In the genomic region with DNA sequence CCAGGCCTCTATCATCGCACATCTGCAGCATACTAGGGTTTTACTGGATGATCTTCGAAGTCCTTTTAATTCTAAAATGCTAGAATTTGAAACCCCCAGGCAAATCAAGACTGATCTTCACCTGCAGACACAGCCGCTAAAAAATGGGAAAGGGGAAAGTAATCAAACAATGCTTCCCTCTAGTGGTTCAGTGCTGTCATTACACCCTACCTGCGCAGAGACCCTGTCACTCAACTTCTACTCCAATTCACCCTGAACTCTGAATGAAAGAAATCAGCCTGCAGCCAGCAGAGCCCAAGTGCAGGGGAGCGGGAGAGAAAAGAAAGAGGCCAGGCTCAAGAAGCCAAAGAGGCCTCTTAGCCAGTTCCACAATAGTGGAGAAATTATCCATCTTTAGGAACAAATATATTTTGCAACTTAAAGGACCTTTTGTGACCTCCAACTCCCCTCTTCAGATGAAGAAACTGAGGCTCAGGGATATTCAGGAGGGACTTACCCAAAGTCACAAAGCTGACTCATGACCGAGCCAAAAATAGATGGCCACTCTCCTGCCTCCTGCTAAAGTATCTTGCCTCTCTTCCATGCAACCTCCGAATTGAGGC, we compare ENCODE assay signal across 8 cellular contexts. TPM values are rescaled to one million over a fixed set of nuclear protein-coding genes. Genes with fewer than 3 reads are reported as not detected.
A peak's percentile ranks its signal among the peaks of the same experiment; 100 is the strongest.
DNase-seq lines count a peak whose midpoint lies in the region; ATAC-seq, FAIRE-seq and TF ChIP-seq lines count a peak whose summit lies in the region.

No MANE protein-coding gene starts in this region.

- H3K27ac ChIP-seq in A673 (ENCODE audit: low read depth, low read length, poor library complexity, severe bottlenecking) (no peak overlapping the region), H1 (ENCODE audit: low read depth, low read length) (no peak overlapping the region)
- H3K27ac ChIP-seq in naive thymus-derived CD4-positive, alpha-beta T cell (ENCODE audit: low read depth, low read length): no peak overlapping the region

- peaks cover 2 to 3% of the 10 kb centered on the region in 2 experiments for H4K20me1 ChIP-seq in H1 (replicated peaks in 1 of 2; ENCODE audit: control insufficient read depth in 1 of 2, insufficient read depth in 2 of 2, low read length in 2 of 2)

- no peak overlapping the region for H2BK120ac ChIP-seq in H1 (replicated peaks; ENCODE audit: low read depth, low read length)

- H3K4me2 ChIP-seq in H1 (ENCODE audit: insufficient read depth in 1 of 2, low read depth in 2 of 2, low read length in 2 of 2): no peak overlapping the region

- H3K79me1 ChIP-seq in H1 (ENCODE audit: low read depth, low read length): no peaks in the 10 kb centered on the region

- H2BK20ac ChIP-seq in H1 (ENCODE audit: low read length): no peak overlapping the region

- no peak overlapping the region for H2AFZ ChIP-seq in H1 (ENCODE audit: low read length)

- no peak overlapping the region for H3K27ac Mint-ChIP-seq in activated B cell treated with CpG ODN at 0.5 μM for 24 hours
- H3K27ac Mint-ChIP-seq in naive thymus-derived CD4-positive, alpha-beta T cell: no peak overlapping the region

- no peak for TF ChIP-seq EP300 in H1 (IDR thresholded peaks at IDR 0.05; ENCODE audit: borderline replicate concordance in 1 of 2, low read depth in 2 of 2, low read length in 2 of 2)

- no peak overlapping the region for H3K4ac ChIP-seq in H1 (replicated peaks; ENCODE audit: insufficient read length, low read depth, low read length)

- H3K23me2 ChIP-seq in H1 (ENCODE audit: low read depth, low read length): no peaks in the 10 kb centered on the region

- H3K4me3 ChIP-seq in A673 (ENCODE audit: low read depth, low read length, poor library complexity, severe bottlenecking): no peak overlapping the region
- H3K4me3 ChIP-seq in GM06990 (replicated peaks; ENCODE audit: low read depth, low read length): no peak overlapping the region
- no peak overlapping the region for H3K4me3 ChIP-seq in H1 (ENCODE audit: extremely low read depth in 1 of 4, insufficient read depth in 2 of 4, low read depth in 3 of 4, low read length in 4 of 4)
- H3K4me3 ChIP-seq in naive thymus-derived CD4-positive, alpha-beta T cell (ENCODE audit: low read length): no peak overlapping the region

- H3K56ac ChIP-seq in H1 (replicated peaks; ENCODE audit: insufficient read length, low read depth, low read length): no peak overlapping the region

- no peak overlapping the region for H3K23ac ChIP-seq in H1 (ENCODE audit: insufficient read length)

- H3K27me3 ChIP-seq in A673 (replicated peaks; ENCODE audit: insufficient read depth, low read depth, low read length, poor library complexity) (no peaks in the 10 kb centered on the region), GM06990 (replicated peaks; ENCODE audit: control insufficient read depth, insufficient read depth, low read length) (no peaks in the 10 kb centered on the region), H1 (replicated peaks in 1 of 4; ENCODE audit: control insufficient read depth in 3 of 4, extremely low read depth in 1 of 4, insufficient read depth in 3 of 4, low read length in 3 of 4) (no peaks in the 10 kb centered on the region)
- no peaks in the 10 kb centered on the region for H3K27me3 ChIP-seq in naive thymus-derived CD4-positive, alpha-beta T cell (ENCODE audit: control insufficient read depth in 2 of 2, insufficient read depth in 2 of 2, low read length in 2 of 2)

- no peak overlapping the region for H2BK12ac ChIP-seq in H1 (ENCODE audit: low read depth, low read length)

- DNase-seq in A673 (ENCODE audit: low spot score): peak; percentile 30
- no peak for DNase-seq in GM06990 (ENCODE audit: extremely low read depth, insufficient read length)
- DNase-seq in NCI-H1694 treated with DMSO at 0.1 percent for 48 hours (lab: John Stamatoyannopoulos, UW): peak; percentile 34
- no peak for DNase-seq in activated B cell treated with CpG ODN at 0.5 μM for 24 hours
- DNase-seq in H1 (ENCODE audit: low read depth in 1 of 2, low spot score in 2 of 2): peak in 1 of 2 experiments; percentile 63
- DNase-seq in naive thymus-derived CD4-positive, alpha-beta T cell: peak in 6 of 9 donors; percentile 5 to 51 (median 40)
- no peak for DNase-seq in GDM1 (lab: John Stamatoyannopoulos, UW)

- no peak overlapping the region for H4K5ac ChIP-seq in H1 (ENCODE audit: insufficient read length, low read depth, low read length)

- FAIRE-seq in H1 (lab: Jason Lieb, UNC): peak; percentile 74

- no peak overlapping the region for H2BK15ac ChIP-seq in H1 (ENCODE audit: low read length)

- H3K9me3 Mint-ChIP-seq in activated B cell treated with CpG ODN at 0.5 μM for 24 hours: no peaks in the 10 kb centered on the region
- H3K9me3 Mint-ChIP-seq in naive thymus-derived CD4-positive, alpha-beta T cell: peaks cover 0 to 6% (median 0%) of the 10 kb centered on the region in 11 donors

- H3K79me2 ChIP-seq in H1 (ENCODE audit: control insufficient read depth in 1 of 2, insufficient read depth in 2 of 2, low read length in 2 of 2): no peaks in the 10 kb centered on the region

- CTCF ChIA-PET in A673 (lab: Charles Lee) (interaction anchor here (1.4 to 3.8 kb wide), 3 partner anchors 249 to 381 kb away, joined by 4 to 55 read pairs (median 8); no protein-coding TSS in a partner anchor), activated B cell treated with CpG ODN at 0.5 μM for 24 hours (lab: Charles Lee) (interaction anchor here (1.3 to 5.7 kb wide), 3 partner anchors 14 to 381 kb away, joined by 5 to 62 read pairs (median 14); no protein-coding TSS in a partner anchor), H1 (lab: Charles Lee; ENCODE audit: partially characterized antibody) (interaction anchor here (0.7 to 11.7 kb wide), 39 partner anchors 7 to 381 kb away, joined by 3 to 276 read pairs (median 6); a partner anchor contains a TSS)
- CTCF ChIA-PET in naive thymus-derived CD4-positive, alpha-beta T cell (lab: Charles Lee): interaction anchor here (1.0 to 1.7 kb wide), 3 partner anchors 10 to 249 kb away, joined by 4 to 6 read pairs (median 5); no protein-coding TSS in a partner anchor

- no peak overlapping the region for H3K18ac ChIP-seq in H1 (ENCODE audit: extremely low read depth, low read length)

- no peaks in the 10 kb centered on the region for H3K27me3 Mint-ChIP-seq in activated B cell treated with CpG ODN at 0.5 μM for 24 hours
- H3K27me3 Mint-ChIP-seq in naive thymus-derived CD4-positive, alpha-beta T cell: no peaks in the 10 kb centered on the region

- no peaks in the 10 kb centered on the region for H3K4me1 ChIP-seq in A673 (ENCODE audit: insufficient read depth, low read length, poor library complexity, severe bottlenecking)
- H3K4me1 ChIP-seq in H1 (replicated peaks in 1 of 4; ENCODE audit: control insufficient read depth in 3 of 4, insufficient read depth in 4 of 4, low read length in 3 of 4): no peaks in the 10 kb centered on the region
- no peaks in the 10 kb centered on the region for H3K4me1 ChIP-seq in naive thymus-derived CD4-positive, alpha-beta T cell (ENCODE audit: control insufficient read depth in 2 of 2, insufficient read depth in 2 of 2, low read length in 2 of 2)

- H2AK5ac ChIP-seq in H1 (ENCODE audit: low read depth, low read length): no peak overlapping the region

- H3K36me3 ChIP-seq in A673 (ENCODE audit: insufficient read depth, low read length, poor library complexity, severe bottlenecking): no peaks in the 10 kb centered on the region
- H3K36me3 ChIP-seq in GM06990 (ENCODE audit: control insufficient read depth, insufficient read depth, low read length): peaks cover 3% of the 10 kb centered on the region; the same call in 1 of the 2 replicates
- no peaks in the 10 kb centered on the region; a peak in 1 of 8 replicates for H3K36me3 ChIP-seq in H1 (ENCODE audit: control insufficient read depth in 2 of 4, insufficient read depth in 4 of 4, low read length in 3 of 4)
- H3K36me3 ChIP-seq in naive thymus-derived CD4-positive, alpha-beta T cell (ENCODE audit: control insufficient read depth in 2 of 3, insufficient read depth in 3 of 3, low read length in 3 of 3): peaks cover 0 to 47% (median 0%) of the 10 kb centered on the region in 3 experiments

- no peak overlapping the region for H3K9ac ChIP-seq in H1 (replicated peaks in 1 of 4; ENCODE audit: extremely low read depth in 1 of 4, low read depth in 3 of 4, low read length in 3 of 4)

- H3K14ac ChIP-seq in H1 (ENCODE audit: insufficient read length): no peak overlapping the region

- no peaks in the 10 kb centered on the region for H3K4me1 Mint-ChIP-seq in activated B cell treated with CpG ODN at 0.5 μM for 24 hours
- H3K4me1 Mint-ChIP-seq in naive thymus-derived CD4-positive, alpha-beta T cell: peaks cover 0 to 9% (median 5%) of the 10 kb centered on the region in 7 donors

- no peak for TF ChIP-seq POLR2A in H1 (IDR thresholded peaks at IDR 0.05; ENCODE audit: control extremely low read depth in 1 of 2, low read depth in 2 of 2, low read length in 2 of 2)

- no peak overlapping the region for H4K8ac ChIP-seq in H1 (ENCODE audit: extremely low read depth, insufficient read depth, low read length)

- peak; percentile 79 for TF ChIP-seq CTCF in A673 (conservative IDR thresholded peaks at IDR 0.05; ENCODE audit: low read depth, low read length)
- TF ChIP-seq CTCF in GM06990 (IDR thresholded peaks at IDR 0.05; ENCODE audit: insufficient read depth, low read length, poor library complexity, severe bottlenecking): peak; percentile 81
- peak; percentile 94 for TF ChIP-seq CTCF in activated B cell treated with CpG ODN at 0.5 μM for 24 hours (IDR thresholded peaks at IDR 0.05)
- peak; percentile 20 to 88 (median 72) for TF ChIP-seq CTCF in H1 (IDR thresholded peaks at IDR 0.05; ENCODE audit: control extremely low read depth in 1 of 3, insufficient read depth in 1 of 3, low read depth in 1 of 3, low read length in 3 of 3)

- peaks cover 54% of the 10 kb centered on the region for H3K36me3 Mint-ChIP-seq in activated B cell treated with CpG ODN at 0.5 μM for 24 hours (ENCODE audit: low read depth)
- H3K36me3 Mint-ChIP-seq in naive thymus-derived CD4-positive, alpha-beta T cell: peaks cover 8 to 66% (median 24%) of the 10 kb centered on the region in 5 donors

- ATAC-seq in activated B cell treated with CpG ODN at 0.5 μM for 24 hours (ENCODE audit: low read depth): peak; percentile 42
- peak; percentile 74 for ATAC-seq in naive thymus-derived CD4-positive, alpha-beta T cell
- no peak for ATAC-seq in HG03378 (IDR thresholded peaks at IDR 0.05; ENCODE audit: unreplicated experiment)

- POLR2A ChIA-PET in A673 (lab: Charles Lee; ENCODE audit: low non-redundant PET) (no interaction called here), activated B cell treated with CpG ODN at 0.5 μM for 24 hours (lab: Charles Lee) (no interaction called here), H1 (lab: Charles Lee; ENCODE audit: partially characterized antibody) (no interaction called here)
- POLR2A ChIA-PET in naive thymus-derived CD4-positive, alpha-beta T cell (lab: Charles Lee): no interaction called here

- H3K9me3 ChIP-seq in A673 (ENCODE audit: low read depth, low read length, poor library complexity, severe bottlenecking) (no peaks in the 10 kb centered on the region), H1 (ENCODE audit: insufficient read depth in 2 of 2, low read depth in 1 of 2, low read length in 1 of 2) (no peaks in the 10 kb centered on the region)
- no peaks in the 10 kb centered on the region for H3K9me3 ChIP-seq in naive thymus-derived CD4-positive, alpha-beta T cell (ENCODE audit: control insufficient read depth in 2 of 3, low read length in 3 of 3)

- no peak overlapping the region for H4K91ac ChIP-seq in H1 (replicated peaks; ENCODE audit: insufficient read length, low read length)

- H3K4me3 Mint-ChIP-seq in activated B cell treated with CpG ODN at 0.5 μM for 24 hours: no peak overlapping the region
- H3K4me3 Mint-ChIP-seq in naive thymus-derived CD4-positive, alpha-beta T cell: no peak overlapping the region

- no TSS peak for BruUV-seq in A673 (replicated peaks; lab: Mats Ljungman, UMichigan)

- TF ChIP-seq RAD21 in H1 (IDR thresholded peaks at IDR 0.05 in 1 of 2, conservative IDR thresholded peaks at IDR 0.05 in 1 of 2; ENCODE audit: low read depth in 2 of 2, low read length in 2 of 2): peak; percentile 69

- 45% methylated on average over 7 of the region's 7 CpGs; no CpG with 5 or more reads in 1 of the 2 experiments for WGBS in H1 (ENCODE audit: extremely low coverage in 1 of 2, insufficient coverage in 1 of 2, insufficient read length in 1 of 2, insufficient replicate concordance in 2 of 2, low coverage in 1 of 2, low lambda C conversion rate in 2 of 2, missing lambda C conversion rate in 1 of 2), 2 experiments

- intact Hi-C loops in A673 (cut with micrococcal nuclease; ENCODE audit: unreplicated experiment) (loop anchor here (1.0 kb wide), 3 partner anchors 220 to 381 kb away; no protein-coding TSS in a partner anchor), activated B cell treated with CpG ODN at 0.5 μM for 24 hours (cut with micrococcal nuclease) (loop anchor here (1.0 kb wide), 3 partner anchors 220 to 596 kb away; no protein-coding TSS in a partner anchor)
- intact Hi-C loops in naive thymus-derived CD4-positive, alpha-beta T cell (cut with micrococcal nuclease): loop anchor here (1.0 to 10.0 kb wide), 3 partner anchors 7 to 595 kb away; a partner anchor contains a TSS

- no peak overlapping the region for H2BK5ac ChIP-seq in H1 (ENCODE audit: low read depth, low read length)

RNA-seq across cellular contexts. Expression of a gene that starts 33.0 kb away (rescaled TPM):
- total RNA-seq in A673 (2021) (15.2 and 16.7 TPM in 2 replicates), activated B cell treated with CpG ODN at 0.5 μM for 24 hours (38.4 and 47.4 TPM in 2 replicates)
- total RNA-seq in H1 (2021; fragmentation: NEBNext Ultra II Directional; extraction: Animal tissue kit (Norgen Biotek cat#: 25700)): 28.8 and 35.8 TPM in 2 replicates
- polyA plus RNA-seq in H1 (2011; rRNA removed): 16.6 and 19.2 TPM in 2 replicates
- polyA plus RNA-seq in H1 (2011; cell fraction: cytosol; rRNA removed): 21.8 TPM
- 14.1 TPM for polyA plus RNA-seq in H1 (2011; cell fraction: nucleus; rRNA removed)
- 34.7 to 50.0 TPM (median 42.0 TPM) in 4 replicates for polyA plus RNA-seq in H1 (2012, experiment 1 of 2)
- polyA plus RNA-seq in H1 (2012, experiment 2 of 2): 11.5 TPM
- 23.2 TPM for polyA plus RNA-seq in H1 (2013, experiment 1 of 2)
- polyA plus RNA-seq in H1 (2013, experiment 2 of 2): 27.6 TPM
- 32.1 and 40.2 TPM in 2 replicates for polyA minus RNA-seq in H1 (2011; rRNA and poly(A)+ RNA removed)
- 13.6 TPM for polyA minus RNA-seq in H1 (2011; cell fraction: cytosol; rRNA and poly(A)+ RNA removed)
- 26.0 TPM for polyA minus RNA-seq in H1 (2011; cell fraction: nucleus; rRNA and poly(A)+ RNA removed)
- 10 to 100 TPM; 35.0 to 57.7 (median 52.9) TPM for total RNA-seq in naive thymus-derived CD4-positive, alpha-beta T cell
- polyA plus RNA-seq in naive thymus-derived CD4-positive, alpha-beta T cell: 10 to 100 TPM; 77.0 to 93.5 TPM

Comparison
In these comparisons a context has a peak if more than half of its experiments do, and no peak if none do; other contexts are left out.
1. DNase-seq: peak in A673 (single experiment), NCI-H1694 treated with DMSO at 0.1 percent for 48 hours (single experiment) and naive thymus-derived CD4-positive, alpha-beta T cell (6 of 9); none in GM06990 (single experiment), activated B cell treated with CpG ODN at 0.5 μM for 24 hours (single experiment) and GDM1 (single experiment).
2. Peak in every context shown above with its lines, with median percentiles within 50 percentile points of each other: CTCF ChIP-seq.